Comparison of ENCODE assay signal across 8 cellular contexts in genomic region chr5:40689442-40689841, GRCh38. TPM values are rescaled to one million over a fixed set of nuclear protein-coding genes. Genes with fewer than 3 reads are reported as not detected.
DNase-seq lines count a peak whose midpoint lies in the region; ATAC-seq, FAIRE-seq and TF ChIP-seq lines count a peak whose summit lies in the region.

No MANE protein-coding gene starts in this region.

- H3K36me3 ChIP-seq in BLaER1 treated with 17β-estradiol and CSF1 and Interleukin-3, amounts not matched to agents 10 nM and 100 nM = peaks cover 69 to 98% (median 88%) of the 10 kb centered on the region in 11 experiments
- H3K36me3 ChIP-seq in Loucy (ENCODE audit: insufficient read depth, low read length) = peaks cover 65% of the 10 kb centered on the region
- peaks cover 0 to 6% of the 10 kb centered on the region in 2 donors for H3K36me3 ChIP-seq in kidney (ENCODE audit: control insufficient read depth in 1 of 2, insufficient read depth in 2 of 2, low read length in 2 of 2)

- peaks cover 46 to 70% (median 56%) of the 10 kb centered on the region in 10 experiments for H3K4me1 ChIP-seq in BLaER1 treated with 17β-estradiol and CSF1 and Interleukin-3, amounts not matched to agents 10 nM and 100 nM
- H3K4me1 ChIP-seq in Loucy (ENCODE audit: insufficient read depth, low read length, poor library complexity, severe bottlenecking) (peaks cover 55% of the 10 kb centered on the region), kidney (ENCODE audit: control insufficient read depth in 1 of 2, insufficient read depth in 1 of 2, low read depth in 1 of 2, low read length in 2 of 2) (peaks cover 0 to 3% of the 10 kb centered on the region in 2 donors)

- TF ChIP-seq CTCF in Loucy (conservative IDR thresholded peaks at IDR 0.05; ENCODE audit: low read length) = no peak
- TF ChIP-seq CTCF in kidney (IDR thresholded peaks at IDR 0.05; ENCODE audit: borderline replicate concordance, extremely low read depth, insufficient read depth) = no peak

- H3K4me3 ChIP-seq in BLaER1 treated with 17β-estradiol and CSF1 and Interleukin-3, amounts not matched to agents 10 nM and 100 nM = peak overlapping the region in 2 of 10 experiments; percentile 96 to 98; a peak in 3 of 20 replicates
- H3K4me3 ChIP-seq in Loucy (ENCODE audit: low read length, poor library complexity, severe bottlenecking) (peak overlapping the region; percentile 94), kidney (ENCODE audit: low read length in 2 of 2) (no peak overlapping the region)

- H3F3A ChIP-seq in Loucy (ENCODE audit: low read depth) = no peaks in the 10 kb centered on the region

- no peaks in the 10 kb centered on the region for H3K9me3 Mint-ChIP-seq in activated naive CD8-positive, alpha-beta T cell treated with anti-CD3 and anti-CD28 coated beads for 36 hours

- intact Hi-C loops in kidney (cut with DNase I) = no loop called here

- H3K9ac ChIP-seq in BLaER1 treated with 17β-estradiol and CSF1 and Interleukin-3, amounts not matched to agents 10 nM and 100 nM = peak overlapping the region in 3 of 11 experiments; percentile 97 to 99 (median 99); a peak in 3 of 22 replicates
- H3K9ac ChIP-seq in Loucy (ENCODE audit: low read depth, low read length, poor library complexity, severe bottlenecking) (no peak overlapping the region), kidney (ENCODE audit: low read length in 2 of 2) (no peak overlapping the region)

- ATAC-seq in GM19463 (IDR thresholded peaks at IDR 0.05; ENCODE audit: unreplicated experiment) (peak; percentile 65), HG02840 (IDR thresholded peaks at IDR 0.05; ENCODE audit: low FRiP score, unreplicated experiment) (no peak)

- no peak overlapping the region for H2AFZ ChIP-seq in Loucy (ENCODE audit: low read length)

- peaks cover 0 to 7% (median 6%) of the 10 kb centered on the region in 11 experiments; a peak in 14 of 22 replicates for H3K9me3 ChIP-seq in BLaER1 treated with 17β-estradiol and CSF1 and Interleukin-3, amounts not matched to agents 10 nM and 100 nM (replicated peaks in 1 of 11)
- H3K9me3 ChIP-seq in Loucy (ENCODE audit: insufficient read depth, low read depth, low read length) (no peaks in the 10 kb centered on the region), kidney (ENCODE audit: control insufficient read depth in 1 of 2, low read length in 2 of 2) (no peaks in the 10 kb centered on the region)

- no peaks in the 10 kb centered on the region for H3K27me3 ChIP-seq in BLaER1 treated with 17β-estradiol and CSF1 and Interleukin-3, amounts not matched to agents 10 nM and 100 nM
- no peaks in the 10 kb centered on the region for H3K27me3 ChIP-seq in Loucy (ENCODE audit: insufficient read depth, low read length, poor library complexity, severe bottlenecking)

- peaks cover 94% of the 10 kb centered on the region for H3K79me2 ChIP-seq in Loucy (ENCODE audit: insufficient read depth, low read length)

- peak overlapping the region; percentile 65 for H3K4me3 Mint-ChIP-seq in activated naive CD8-positive, alpha-beta T cell treated with anti-CD3 and anti-CD28 coated beads for 36 hours

- FAIRE-seq in kidney (lab: Jason Lieb, UNC) = peak; percentile 37

- peak overlapping the region in 10 of 11 experiments; percentile 2 to 97 (median 63); a peak in 17 of 22 replicates for H3K4me2 ChIP-seq in BLaER1 treated with 17β-estradiol and CSF1 and Interleukin-3, amounts not matched to agents 10 nM and 100 nM
- peak overlapping the region; percentile 89 for H3K4me2 ChIP-seq in Loucy (ENCODE audit: low read depth, low read length, poor library complexity, severe bottlenecking)

- peak; percentile 55 for DNase-seq in activated naive CD8-positive, alpha-beta T cell treated with anti-CD3 and anti-CD28 coated beads for 36 hours
- DNase-seq in kidney (no peak), NCI-H1105 treated with DMSO at 0.1 percent for 48 hours (lab: John Stamatoyannopoulos, UW) (no peak), cerebellum (ENCODE audit: low spot score) (no peak)

- H3K9me2 ChIP-seq in Loucy (replicated peaks; ENCODE audit: low read depth, low read length) = no peaks in the 10 kb centered on the region

- H3K36me3 Mint-ChIP-seq in activated naive CD8-positive, alpha-beta T cell treated with anti-CD3 and anti-CD28 coated beads for 36 hours = peaks cover 81% of the 10 kb centered on the region

- H3K27ac ChIP-seq in BLaER1 treated with 17β-estradiol and CSF1 and Interleukin-3, amounts not matched to agents 10 nM and 100 nM = peak overlapping the region in 2 of 11 experiments; percentile 60 to 67; a peak in 4 of 22 replicates
- no peak overlapping the region for H3K27ac ChIP-seq in kidney (ENCODE audit: low read depth in 2 of 2, low read length in 2 of 2)

- peak overlapping the region; percentile 92 for H3K27ac Mint-ChIP-seq in activated naive CD8-positive, alpha-beta T cell treated with anti-CD3 and anti-CD28 coated beads for 36 hours

- H3K27me3 Mint-ChIP-seq in activated naive CD8-positive, alpha-beta T cell treated with anti-CD3 and anti-CD28 coated beads for 36 hours = no peaks in the 10 kb centered on the region

- H3K4me1 Mint-ChIP-seq in activated naive CD8-positive, alpha-beta T cell treated with anti-CD3 and anti-CD28 coated beads for 36 hours = peaks cover 66% of the 10 kb centered on the region

- H4K20me1 ChIP-seq in BLaER1 treated with 17β-estradiol and CSF1 and Interleukin-3, amounts not matched to agents 10 nM and 100 nM = peaks cover 83 to 100% (median 89%) of the 10 kb centered on the region in 11 experiments
- peaks cover 72% of the 10 kb centered on the region for H4K20me1 ChIP-seq in Loucy (ENCODE audit: insufficient read depth, low read length, poor library complexity, severe bottlenecking)

RNA-seq across cellular contexts. Expression of gene PTGER4, which starts 9.7 kb away (rescaled TPM):
- 10 to 100 TPM; 64.5 to 65.2 TPM for total RNA-seq in activated naive CD8-positive, alpha-beta T cell treated with anti-CD3 and anti-CD28 coated beads for 36 hours
- total RNA-seq in kidney = 17.2 TPM
- polyA plus RNA-seq in kidney (ENCODE audit: insufficient read depth, low read depth, low replicate concordance) = 8.5 TPM
- 1.3 TPM for total RNA-seq in cerebellum
